In genomic region chr17:78448356-78448993, GRCh38 we compare ENCODE assay signal across 2 cellular contexts.
TF ChIP-seq lines count a peak whose summit lies in the region.

No MANE protein-coding gene starts in this region.

TF ChIP-seq in GM12878, 131 proteins besides CTCF, POLR2A, EP300 and RAD21:
- no peak for TF ChIP-seq PML (IDR thresholded peaks at IDR 0.05; ENCODE audit: low read length)
- no peak for TF ChIP-seq CBFB (IDR thresholded peaks at IDR 0.05; ENCODE audit: low read depth)
- TF ChIP-seq ZBTB11 (CRISPR knock-in tag; IDR thresholded peaks at IDR 0.05): no peak
- no peak for TF ChIP-seq BCL11A (IDR thresholded peaks at IDR 0.05; ENCODE audit: low read depth, low read length)
- no peak for TF ChIP-seq WRNIP1 (IDR thresholded peaks at IDR 0.05; ENCODE audit: borderline replicate concordance, low read depth, low read length)
- no peak for TF ChIP-seq PBX3 (IDR thresholded peaks at IDR 0.05; ENCODE audit: insufficient replicate concordance, low read depth, low read length)

TF ChIP-seq in HEK293T, 16 proteins besides CTCF, POLR2A, EP300 and RAD21:
- TF ChIP-seq LEF1 (IDR thresholded peaks at IDR 0.05; ENCODE audit: borderline replicate concordance): no peak
TF ChIP-seq in HEK293T: peak in this region for 0.
